In the genomic region with DNA sequence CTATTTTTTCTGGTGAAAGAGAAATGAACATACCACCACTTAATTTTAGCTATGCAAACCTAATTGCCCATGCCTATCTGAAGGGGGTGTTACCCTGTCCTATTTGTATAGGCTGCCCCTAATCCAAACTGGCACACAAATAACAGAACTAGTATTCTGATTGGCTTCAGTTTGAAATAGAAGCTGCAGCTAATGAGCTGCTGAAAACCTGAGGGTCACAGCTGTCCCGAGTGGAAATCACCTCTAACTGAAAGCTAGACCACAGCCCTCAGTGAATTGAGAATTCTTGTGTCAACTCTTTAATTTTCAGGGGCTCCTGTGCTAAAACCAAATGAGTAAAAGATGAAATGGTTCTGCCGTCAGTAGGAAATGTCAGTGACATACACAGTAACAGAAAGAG, we compare ENCODE assay signal across 14 cellular contexts. TPM values are rescaled to one million over a fixed set of nuclear protein-coding genes. Genes with fewer than 3 reads are reported as not detected.
DNase-seq lines count a peak whose midpoint lies in the region; ATAC-seq and TF ChIP-seq lines count a peak whose summit lies in the region.
"Had no signal": no experiment of that assay in that cellular context is flagged by ENCODE, and none has a peak within 500 bp of the region (broad histone marks: within the 10 kb centered on the region; RNA-seq: fewer than 3 reads in every experiment).

No MANE protein-coding gene starts in this region.

- peak overlapping the region; percentile 79 for H2AFZ ChIP-seq in OCI-LY7 (ENCODE audit: low read length)

- peak overlapping the region; percentile 57 for H3K4me2 ChIP-seq in OCI-LY7 (ENCODE audit: low read length)

- no peaks in the 10 kb centered on the region for H3K9me2 ChIP-seq in OCI-LY7 (ENCODE audit: insufficient read depth, low read length)

- CTCF ChIA-PET in OCI-LY7 (lab: Charles Lee; ENCODE audit: unreplicated experiment) = interaction anchor here (2.5 to 2.6 kb wide), 2 partner anchors 11 to 108 kb away, joined by 7 to 8 read pairs; no protein-coding TSS in a partner anchor

- no peaks in the 10 kb centered on the region for H3K9me3 ChIP-seq in OCI-LY7 (ENCODE audit: low read length)
- H3K9me3 ChIP-seq in spleen = peaks cover 0 to 3% (median 0%) of the 10 kb centered on the region in 8 donors
- H3K9me3 ChIP-seq: thyroid gland had no signal

- no peaks in the 10 kb centered on the region for H3K36me3 ChIP-seq in OCI-LY7 (ENCODE audit: insufficient read depth, low read length)
- no peaks in the 10 kb centered on the region for H3K36me3 ChIP-seq in spleen
- H3K36me3 ChIP-seq: thyroid gland had no signal

- TF ChIP-seq POLR2A in spleen (IDR thresholded peaks at IDR 0.05) = no peak

- no peaks in the 10 kb centered on the region for H4K20me1 ChIP-seq in OCI-LY7 (ENCODE audit: insufficient read depth, low read length)

- intact Hi-C loops in OCI-LY7 (cut with micrococcal nuclease; ENCODE audit: unreplicated experiment) (loop anchor here (5.0 kb wide), 2 partner anchors 106 to 129 kb away; no protein-coding TSS in a partner anchor), spleen (cut with DNase I; ENCODE audit: low total_unique reads) (no loop called here)

- no peaks in the 10 kb centered on the region for H3K27me3 ChIP-seq in spleen (replicated peaks in 1 of 7)
- H3K27me3 ChIP-seq: dorsolateral prefrontal cortex, thyroid gland had no signal

- POLR2A ChIA-PET in OCI-LY7 (lab: Charles Lee) = interaction anchor here (0.5 to 4.0 kb wide), 10 partner anchors 10 to 233 kb away, joined by 3 to 37 read pairs (median 3); a partner anchor contains a TSS

- peak overlapping the region; percentile 16 for H3K4me3 ChIP-seq in OCI-LY7 (ENCODE audit: low read depth, low read length, poor library complexity, severe bottlenecking)
- H3K4me3 ChIP-seq in spleen = no peak overlapping the region
- H3K4me3 ChIP-seq: dorsolateral prefrontal cortex, thyroid gland had no signal

- H3K79me2 ChIP-seq in OCI-LY7 (ENCODE audit: insufficient read depth, low read depth, low read length) = no peaks in the 10 kb centered on the region

- TF ChIP-seq CTCF in OCI-LY7 (conservative IDR thresholded peaks at IDR 0.05; ENCODE audit: low read length) (no peak), spleen (IDR thresholded peaks at IDR 0.05 in 8 of 11, conservative IDR thresholded peaks at IDR 0.05 in 3 of 11) (no peak)

- H3K4me1 ChIP-seq in OCI-LY7 (ENCODE audit: insufficient read depth, low read length, poor library complexity, severe bottlenecking) = peaks cover 26% of the 10 kb centered on the region
- H3K4me1 ChIP-seq in spleen = peaks cover 0 to 26% (median 0%) of the 10 kb centered on the region in 6 donors
- H3K4me1 ChIP-seq: thyroid gland had no signal

- peak overlapping the region; percentile 50 for H3K27ac ChIP-seq in OCI-LY7 (ENCODE audit: low read depth, low read length, poor library complexity, severe bottlenecking)
- H3K27ac ChIP-seq in spleen = peak overlapping the region in 2 of 8 donors; percentile 5 to 22
- H3K27ac ChIP-seq: C4-2B, dorsolateral prefrontal cortex, thyroid gland had no signal

- peak; percentile 75 for ATAC-seq in GM18498 (IDR thresholded peaks at IDR 0.05; ENCODE audit: unreplicated experiment)
- ATAC-seq in GM19463 (IDR thresholded peaks at IDR 0.05; ENCODE audit: unreplicated experiment) = peak; percentile 87
- ATAC-seq in HG02973 (IDR thresholded peaks at IDR 0.05; ENCODE audit: unreplicated experiment) = peak; percentile 77

- DNase-seq in OCI-LY7 (ENCODE audit: low spot score) (peak; percentile 42), NCI-H2029 (lab: John Stamatoyannopoulos, UW) (no peak), spleen (no peak)
- DNase-seq in stimulated activated CD4-positive, alpha-beta T cell treated with anti-CD3 and anti-CD28 coated beads, Interleukin-1b, Interleukin-23, amount 100 ng/mL, for 48 hours = no peak
- DNase-seq in activated CD8-positive, alpha-beta memory T cell treated with anti-CD3 and anti-CD28 coated beads, Interleukin-2, amount 50 U/mL, for 48 hours = no peak
- DNase-seq: activated gamma-delta T cell treated with Interleukin-2 at 50 U/mL for 16 hours, dorsolateral prefrontal cortex, KG1, thyroid gland had no signal

- 45 to 75% (median 54%) methylated on average over 2 of the region's 2 CpGs for WGBS in spleen, 5 donors

- no TSS peak for BruUV-seq in OCI-LY7 (replicated peaks; lab: Mats Ljungman, UMichigan)

RNA-seq across cellular contexts. Expression of a gene that starts 28.7 kb away (rescaled TPM):
- 0.15 TPM in 1 of 2 replicates, not detected in the other for total RNA-seq in OCI-LY7 (2014; rRNA removed; shearing (Covaris generic))
- total RNA-seq in OCI-LY7 (2022) (0.07 and 0.32 TPM in 2 replicates), spleen (10 to 100 TPM in 6 of 7 donors, 1 to 10 TPM in 1; 9.7 to 21.3 (median 13.4) TPM)
- under 1 TPM; 0.29 to 0.32 (median 0.30) TPM for polyA plus RNA-seq in spleen
- total RNA-seq: neural crest cell had no signal

Comparison
In these comparisons a context has a peak if more than half of its experiments do, and no peak if none do; other contexts are left out.
1. RNA of a gene that starts 28.7 kb away (total RNA-seq): 9.7 to 21.3 TPM in spleen; 0.07 to 0.32 TPM in OCI-LY7; every median in the first group is over 4 times any median in the second.
2. Peak in every context shown above with its lines, with median percentiles within 50 percentile points of each other: ATAC-seq.